1 cellular context compared by ENCODE assay signal in the genomic region with DNA sequence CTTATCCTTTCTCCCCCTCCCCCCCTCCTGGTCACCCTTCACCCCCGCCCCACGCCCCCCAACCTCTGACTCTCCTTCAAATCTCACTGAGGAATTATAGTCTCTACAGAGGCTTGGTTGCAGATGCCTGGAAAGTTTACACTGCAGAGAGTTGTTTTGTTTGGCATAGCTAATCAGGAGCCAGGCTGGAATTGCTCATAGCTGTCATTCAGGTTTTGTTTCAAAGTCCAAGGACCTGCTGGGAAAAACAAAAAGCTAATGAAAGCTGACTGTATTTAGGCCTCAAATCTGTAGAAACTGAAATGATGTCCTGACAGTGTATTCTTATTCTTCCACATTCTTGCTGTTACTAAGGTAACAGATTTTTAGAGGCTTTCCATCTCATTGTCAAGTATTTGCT.
TF ChIP-seq lines count a peak whose summit lies in the region.

No MANE protein-coding gene starts in this region.

TF ChIP-seq in HepG2, 621 proteins besides CTCF, POLR2A, EP300 and RAD21 (continued from another document and continues in another):
- TF ChIP-seq AHDC1 (CRISPR knock-in tag; IDR thresholded peaks at IDR 0.05; ENCODE audit: borderline replicate concordance) = peak; percentile 63; the same call in 1 of the 2 replicates
- TF ChIP-seq ZNF331 (CRISPR knock-in tag; IDR thresholded peaks at IDR 0.05) = peak; percentile 49; the same call in 1 of the 2 replicates
- TF ChIP-seq GFI1 (CRISPR knock-in tag; IDR thresholded peaks at IDR 0.05; ENCODE audit: borderline replicate concordance) = peak; percentile 98
- TF ChIP-seq FOXP1 (IDR thresholded peaks at IDR 0.05) = no peak
- peak; percentile 68 for TF ChIP-seq FOXP1 (CRISPR knock-in tag; IDR thresholded peaks at IDR 0.05)
- peak; percentile 39; the same call in 1 of the 2 replicates for TF ChIP-seq SALL1 (CRISPR knock-in tag; IDR thresholded peaks at IDR 0.05)
- TF ChIP-seq ZNF564 (CRISPR knock-in tag; IDR thresholded peaks at IDR 0.05) = no peak
- TF ChIP-seq HOXA7 (CRISPR knock-in tag; IDR thresholded peaks at IDR 0.05) = no peak
- TF ChIP-seq, protein P1, sequence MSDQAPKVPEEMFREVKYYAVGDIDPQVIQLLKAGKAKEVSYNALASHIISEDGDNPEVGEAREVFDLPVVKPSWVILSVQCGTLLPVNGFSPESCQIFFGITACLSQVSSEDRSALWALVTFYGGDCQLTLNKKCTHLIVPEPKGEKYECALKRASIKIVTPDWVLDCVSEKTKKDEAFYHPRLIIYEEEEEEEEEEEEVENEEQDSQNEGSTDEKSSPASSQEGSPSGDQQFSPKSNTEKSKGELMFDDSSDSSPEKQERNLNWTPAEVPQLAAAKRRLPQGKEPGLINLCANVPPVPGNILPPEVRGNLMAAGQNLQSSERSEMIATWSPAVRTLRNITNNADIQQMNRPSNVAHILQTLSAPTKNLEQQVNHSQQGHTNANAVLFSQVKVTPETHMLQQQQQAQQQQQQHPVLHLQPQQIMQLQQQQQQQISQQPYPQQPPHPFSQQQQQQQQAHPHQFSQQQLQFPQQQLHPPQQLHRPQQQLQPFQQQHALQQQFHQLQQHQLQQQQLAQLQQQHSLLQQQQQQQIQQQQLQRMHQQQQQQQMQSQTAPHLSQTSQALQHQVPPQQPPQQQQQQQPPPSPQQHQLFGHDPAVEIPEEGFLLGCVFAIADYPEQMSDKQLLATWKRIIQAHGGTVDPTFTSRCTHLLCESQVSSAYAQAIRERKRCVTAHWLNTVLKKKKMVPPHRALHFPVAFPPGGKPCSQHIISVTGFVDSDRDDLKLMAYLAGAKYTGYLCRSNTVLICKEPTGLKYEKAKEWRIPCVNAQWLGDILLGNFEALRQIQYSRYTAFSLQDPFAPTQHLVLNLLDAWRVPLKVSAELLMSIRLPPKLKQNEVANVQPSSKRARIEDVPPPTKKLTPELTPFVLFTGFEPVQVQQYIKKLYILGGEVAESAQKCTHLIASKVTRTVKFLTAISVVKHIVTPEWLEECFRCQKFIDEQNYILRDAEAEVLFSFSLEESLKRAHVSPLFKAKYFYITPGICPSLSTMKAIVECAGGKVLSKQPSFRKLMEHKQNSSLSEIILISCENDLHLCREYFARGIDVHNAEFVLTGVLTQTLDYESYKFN (CRISPR knock-in tag; conservative IDR thresholded peaks at IDR 0.05) = peak; percentile 86
- peak; percentile 60 for TF ChIP-seq ASH2L (IDR thresholded peaks at IDR 0.05; ENCODE audit: insufficient read length, low read depth, low read length)
- TF ChIP-seq MTF1 (CRISPR knock-in tag; IDR thresholded peaks at IDR 0.05) = no peak
- 0 out of 2 replicates have a peak, but pooled peaks have one; percentile 41 for TF ChIP-seq ARID2 (CRISPR knock-in tag; IDR thresholded peaks at IDR 0.05; ENCODE audit: borderline replicate concordance)
- TF ChIP-seq HMG20A (CRISPR knock-in tag; IDR thresholded peaks at IDR 0.05; ENCODE audit: borderline replicate concordance) = peak; percentile 78
- TF ChIP-seq ZNF292 (CRISPR knock-in tag; IDR thresholded peaks at IDR 0.05; ENCODE audit: borderline replicate concordance, low read depth) = 0 out of 2 replicates have a peak, but pooled peaks have one; percentile 30
- peak; percentile 79 for TF ChIP-seq FOXO1 (CRISPR knock-in tag; IDR thresholded peaks at IDR 0.05)
- TF ChIP-seq FOSL2 (CRISPR knock-in tag; IDR thresholded peaks at IDR 0.05) = peak; percentile 49
- TF ChIP-seq PHF21A (CRISPR knock-in tag; IDR thresholded peaks at IDR 0.05) = peak; percentile 56; the same call in 1 of the 2 replicates
- peak; percentile 46; the same call in 1 of the 2 replicates for TF ChIP-seq NCOA2 (CRISPR knock-in tag; IDR thresholded peaks at IDR 0.05)
- TF ChIP-seq HNF4A (CRISPR knock-in tag; IDR thresholded peaks at IDR 0.05) = peak; percentile 89
- TF ChIP-seq KDM6A (CRISPR knock-in tag; IDR thresholded peaks at IDR 0.05; ENCODE audit: low read depth) = 0 out of 2 replicates have a peak, but pooled peaks have one; percentile 36
- peak; percentile 85; the same call in 1 of the 2 replicates for TF ChIP-seq MEIS2 (CRISPR knock-in tag; IDR thresholded peaks at IDR 0.05)
- TF ChIP-seq, protein P2, sequence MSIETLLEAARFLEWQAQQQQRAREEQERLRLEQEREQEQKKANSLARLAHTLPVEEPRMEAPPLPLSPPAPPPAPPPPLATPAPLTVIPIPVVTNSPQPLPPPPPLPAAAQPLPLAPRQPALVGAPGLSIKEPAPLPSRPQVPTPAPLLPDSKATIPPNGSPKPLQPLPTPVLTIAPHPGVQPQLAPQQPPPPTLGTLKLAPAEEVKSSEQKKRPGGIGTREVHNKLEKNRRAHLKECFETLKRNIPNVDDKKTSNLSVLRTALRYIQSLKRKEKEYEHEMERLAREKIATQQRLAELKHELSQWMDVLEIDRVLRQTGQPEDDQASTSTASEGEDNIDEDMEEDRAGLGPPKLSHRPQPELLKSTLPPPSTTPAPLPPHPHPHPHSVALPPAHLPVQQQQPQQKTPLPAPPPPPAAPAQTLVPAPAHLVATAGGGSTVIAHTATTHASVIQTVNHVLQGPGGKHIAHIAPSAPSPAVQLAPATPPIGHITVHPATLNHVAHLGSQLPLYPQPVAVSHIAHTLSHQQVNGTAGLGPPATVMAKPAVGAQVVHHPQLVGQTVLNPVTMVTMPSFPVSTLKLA (IDR thresholded peaks at IDR 0.05) = no peak
- 0 out of 2 replicates have a peak, but pooled peaks have one; percentile 42 for TF ChIP-seq IRF2 (CRISPR knock-in tag; IDR thresholded peaks at IDR 0.05)
- no peak for TF ChIP-seq PHB2 (IDR thresholded peaks at IDR 0.05; ENCODE audit: partially characterized antibody)
- peak; percentile 68 for TF ChIP-seq GATAD2A (CRISPR knock-in tag; IDR thresholded peaks at IDR 0.05)
- peak; percentile 27; the same call in 1 of the 2 replicates for TF ChIP-seq ZMYM4 (CRISPR knock-in tag; IDR thresholded peaks at IDR 0.05)
- TF ChIP-seq BCL6 (CRISPR knock-in tag; IDR thresholded peaks at IDR 0.05) = peak; percentile 74
- TF ChIP-seq ZFX (CRISPR knock-in tag; IDR thresholded peaks at IDR 0.05; ENCODE audit: low read depth) = peak; percentile 39
- no peak for TF ChIP-seq MLX (CRISPR knock-in tag; IDR thresholded peaks at IDR 0.05)
- TF ChIP-seq SOX6 (IDR thresholded peaks at IDR 0.05) = no peak
- peak; percentile 83 for TF ChIP-seq SOX6 (CRISPR knock-in tag; IDR thresholded peaks at IDR 0.05)
- TF ChIP-seq SAP130 (CRISPR knock-in tag; IDR thresholded peaks at IDR 0.05; ENCODE audit: low read depth) = peak; percentile 44; the same call in 1 of the 2 replicates
- peak; percentile 40; the same call in 1 of the 2 replicates for TF ChIP-seq NCOR1 (IDR thresholded peaks at IDR 0.05; ENCODE audit: borderline replicate concordance, low read length)
- peak; percentile 56; the same call in 1 of the 2 replicates for TF ChIP-seq PBX2 (CRISPR knock-in tag; IDR thresholded peaks at IDR 0.05)
- no peak for TF ChIP-seq ZBTB33 (CRISPR knock-in tag; IDR thresholded peaks at IDR 0.05)
- TF ChIP-seq POLR2AphosphoS2 (IDR thresholded peaks at IDR 0.05; ENCODE audit: low read depth, low read length) = no peak
- TF ChIP-seq FOXC1 (CRISPR knock-in tag; IDR thresholded peaks at IDR 0.05; ENCODE audit: borderline replicate concordance) = no peak
- no peak for TF ChIP-seq FOXA1 (IDR thresholded peaks at IDR 0.05)
- TF ChIP-seq FOXA1 (CRISPR knock-in tag; IDR thresholded peaks at IDR 0.05) = 0 out of 2 replicates have a peak, but pooled peaks have one; percentile 3
- TF ChIP-seq ARID5B (CRISPR knock-in tag; IDR thresholded peaks at IDR 0.05) = peak; percentile 78
- peak; percentile 23; the same call in 1 of the 2 replicates for TF ChIP-seq FOXK1 (CRISPR knock-in tag; IDR thresholded peaks at IDR 0.05; ENCODE audit: borderline replicate concordance, low read depth)
- TF ChIP-seq ZMYM2 (CRISPR knock-in tag; IDR thresholded peaks at IDR 0.05) = no peak
- peak; percentile 28; the same call in 1 of the 2 replicates for TF ChIP-seq CEBPG (CRISPR knock-in tag; IDR thresholded peaks at IDR 0.05)
- TF ChIP-seq SOX5 (CRISPR knock-in tag; IDR thresholded peaks at IDR 0.05; ENCODE audit: borderline replicate concordance) = peak; percentile 84; the same call in 1 of the 2 replicates
